In genomic region chr9:97573482-97574073, GRCh38 we compare ENCODE assay signal across 23 cellular contexts. TPM values are rescaled to one million over a fixed set of nuclear protein-coding genes. Genes with fewer than 3 reads are reported as not detected.
A peak's percentile ranks its signal among the peaks of the same experiment; 100 is the strongest.
DNase-seq lines count a peak whose midpoint lies in the region; ATAC-seq, FAIRE-seq and TF ChIP-seq lines count a peak whose summit lies in the region.
"Had no signal": no experiment of that assay in that cellular context is flagged by ENCODE, and none has a peak within 500 bp of the region (broad histone marks: within the 10 kb centered on the region; RNA-seq: fewer than 3 reads in every experiment).

No MANE protein-coding gene starts in this region.

- H3K27me3 ChIP-seq in IMR-90 (ENCODE audit: control insufficient read depth, insufficient read depth, low read length) (no peaks in the 10 kb centered on the region), uterus (no peaks in the 10 kb centered on the region), body of pancreas (no peaks in the 10 kb centered on the region)
- H3K27me3 ChIP-seq: breast epithelium had no signal

- no peak overlapping the region for H3K27ac ChIP-seq in IMR-90 (ENCODE audit: insufficient read depth, low read length)
- no peak overlapping the region for H3K27ac ChIP-seq in kidney (ENCODE audit: low read depth in 2 of 2, low read length in 2 of 2)
- H3K27ac ChIP-seq in uterus: peak overlapping the region; percentile 84 to 92
- H3K27ac ChIP-seq in body of pancreas: no peak overlapping the region
- H3K27ac ChIP-seq: breast epithelium, HL-60, neutrophil had no signal

- H3K4me3 ChIP-seq in IMR-90 (ENCODE audit: insufficient read depth, low read depth, low read length) (no peak overlapping the region), kidney (ENCODE audit: low read length in 2 of 2) (no peak overlapping the region), uterus (no peak overlapping the region), body of pancreas (no peak overlapping the region)
- H3K4me3 ChIP-seq: breast epithelium had no signal

- H2AK9ac ChIP-seq in IMR-90 (replicated peaks; ENCODE audit: low read depth, low read length, poor library complexity): no peak overlapping the region

- in situ Hi-C loops in IMR-90 (cut with MboI; ENCODE audit: low sequenced_read_pairs): no loop called here

- H3K4me1 Mint-ChIP-seq in activated naive CD8-positive, alpha-beta T cell treated with anti-CD3 and anti-CD28 coated beads, Interleukin-2, amount 10 ng/mL, durations not matched to agents 7 days and 5 days: peaks cover 9% of the 10 kb centered on the region
- H3K4me1 Mint-ChIP-seq in activated naive CD8-positive, alpha-beta T cell treated with anti-CD3 and anti-CD28 coated beads, Interleukin-2, amount 50 U/mL, for 24 hours: peaks cover 19% of the 10 kb centered on the region

- H3K56ac ChIP-seq in IMR-90 (ENCODE audit: extremely low read depth, insufficient read depth, low read length): no peak overlapping the region

- no peak overlapping the region for H2BK120ac ChIP-seq in IMR-90 (ENCODE audit: low read depth, low read length)

- H4K8ac ChIP-seq in IMR-90 (ENCODE audit: low read depth in 2 of 2, low read length in 2 of 2): no peak overlapping the region

- ATAC-seq in activated naive CD8-positive, alpha-beta T cell treated with anti-CD3 and anti-CD28 coated beads, Interleukin-2, amount 10 ng/mL, durations not matched to agents 7 days and 5 days (ENCODE audit: low read depth): no peak
- ATAC-seq in activated naive CD8-positive, alpha-beta T cell treated with anti-CD3 and anti-CD28 coated beads, Interleukin-2, amount 50 U/mL, for 24 hours: no peak
- ATAC-seq in IMR-90 (ENCODE audit: low read depth): no peak; the same call in 1 of the 2 replicates
- ATAC-seq in body of pancreas: no peak

- no peaks in the 10 kb centered on the region for H3K79me1 ChIP-seq in IMR-90 (ENCODE audit: low read depth in 1 of 2, low read length in 2 of 2)

- H3K9me3 Mint-ChIP-seq in activated naive CD8-positive, alpha-beta T cell treated with anti-CD3 and anti-CD28 coated beads, Interleukin-2, amount 10 ng/mL, durations not matched to agents 7 days and 5 days: peaks cover 3% of the 10 kb centered on the region
- H3K9me3 Mint-ChIP-seq in activated naive CD8-positive, alpha-beta T cell treated with anti-CD3 and anti-CD28 coated beads, Interleukin-2, amount 50 U/mL, for 24 hours: peaks cover 4% of the 10 kb centered on the region
- H3K9me3 Mint-ChIP-seq: dendritic cell treated with granulocyte-macrophage colony-stimulating factor and Interleukin-4, amounts not matched to agents 40 ng/mL and 50 ng/mL, for 4 days had no signal

- H3K4me3 Mint-ChIP-seq in activated naive CD8-positive, alpha-beta T cell treated with anti-CD3 and anti-CD28 coated beads, Interleukin-2, amount 10 ng/mL, durations not matched to agents 7 days and 5 days: peak overlapping the region; percentile 41
- no peak overlapping the region for H3K4me3 Mint-ChIP-seq in activated naive CD8-positive, alpha-beta T cell treated with anti-CD3 and anti-CD28 coated beads, Interleukin-2, amount 50 U/mL, for 24 hours
- H3K4me3 Mint-ChIP-seq: CD14-positive monocyte; dendritic cell treated with granulocyte-macrophage colony-stimulating factor and Interleukin-4, amounts not matched to agents 40 ng/mL and 50 ng/mL, for 4 days had no signal

- no peak overlapping the region for H3K4me2 ChIP-seq in IMR-90 (ENCODE audit: low read depth, low read length)

- H2AFZ ChIP-seq in IMR-90 (replicated peaks; ENCODE audit: low read length, poor library complexity): no peak overlapping the region

- intact Hi-C loops in IMR-90 (cut with micrococcal nuclease) (no loop called here), kidney (cut with DNase I) (no loop called here), uterus (cut with DNase I; ENCODE audit: low total_unique reads) (no loop called here), body of pancreas (cut with DNase I) (no loop called here)

- no peak for TF ChIP-seq POLR2A in IMR-90 (IDR thresholded peaks at IDR 0.05; ENCODE audit: low read depth, low read length)
- no peak for TF ChIP-seq POLR2A in uterus (IDR thresholded peaks at IDR 0.05)
- no peak for TF ChIP-seq POLR2A in body of pancreas (IDR thresholded peaks at IDR 0.05)

- dilution Hi-C loops in IMR-90 (cut with HindIII; ENCODE audit: low sequenced_read_pairs, unreplicated experiment): no loop called here

- no peak overlapping the region for H3K9ac ChIP-seq in IMR-90 (ENCODE audit: low read depth, low read length)
- no peak overlapping the region for H3K9ac ChIP-seq in kidney (ENCODE audit: low read length in 2 of 2)

- no peak overlapping the region for H3K18ac ChIP-seq in IMR-90 (ENCODE audit: low read depth, low read length)

- H3K27me3 Mint-ChIP-seq in activated naive CD8-positive, alpha-beta T cell treated with anti-CD3 and anti-CD28 coated beads, Interleukin-2, amount 10 ng/mL, durations not matched to agents 7 days and 5 days: no peaks in the 10 kb centered on the region
- H3K27me3 Mint-ChIP-seq in activated naive CD8-positive, alpha-beta T cell treated with anti-CD3 and anti-CD28 coated beads, Interleukin-2, amount 50 U/mL, for 24 hours: peaks cover 9% of the 10 kb centered on the region
- H3K27me3 Mint-ChIP-seq: progenitor cell of endocrine pancreas had no signal

- TF ChIP-seq RAD21 in IMR-90 (IDR thresholded peaks at IDR 0.05; ENCODE audit: low read length): no peak

- POLR2A ChIA-PET in activated naive CD8-positive, alpha-beta T cell treated with anti-CD3 and anti-CD28 coated beads, Interleukin-2, amount 10 ng/mL, durations not matched to agents 7 days and 5 days (lab: Charles Lee): no interaction called here
- POLR2A ChIA-PET in IMR-90 (lab: Charles Lee; ENCODE audit: unreplicated experiment): no interaction called here

- H3K36me3 ChIP-seq in IMR-90 (ENCODE audit: control insufficient read depth, insufficient read depth, low read length): peaks cover 11% of the 10 kb centered on the region
- no peaks in the 10 kb centered on the region for H3K36me3 ChIP-seq in kidney (ENCODE audit: control insufficient read depth in 1 of 2, insufficient read depth in 2 of 2, low read length in 2 of 2)
- H3K36me3 ChIP-seq in uterus: no peaks in the 10 kb centered on the region
- H3K36me3 ChIP-seq in body of pancreas (replicated peaks in 1 of 2; ENCODE audit: insufficient read depth in 1 of 2, low read depth in 2 of 2): peaks cover 0 to 4% of the 10 kb centered on the region in 2 donors
- H3K36me3 ChIP-seq: breast epithelium, neutrophil had no signal

- no peak overlapping the region for H3K14ac ChIP-seq in IMR-90 (replicated peaks; ENCODE audit: low read depth, low read length)

- CTCF ChIA-PET in IMR-90 (lab: Yijun Ruan, JAX): no interaction called here

- no peak overlapping the region for H3K23ac ChIP-seq in IMR-90 (ENCODE audit: low read depth, low read length)

- H2BK20ac ChIP-seq in IMR-90 (ENCODE audit: low read depth, low read length): no peak overlapping the region

- H3K4me1 ChIP-seq in IMR-90 (ENCODE audit: control insufficient read depth, insufficient read depth, low read length) (peaks cover 2% of the 10 kb centered on the region; the same call in 1 of the 2 replicates), kidney (ENCODE audit: control insufficient read depth in 1 of 2, insufficient read depth in 1 of 2, low read depth in 1 of 2, low read length in 2 of 2) (no peaks in the 10 kb centered on the region), uterus (peaks cover 0 to 9% of the 10 kb centered on the region in 2 donors), body of pancreas (no peaks in the 10 kb centered on the region)
- H3K4me1 ChIP-seq: breast epithelium had no signal

- TF ChIP-seq CTCF in IMR-90 (conservative IDR thresholded peaks at IDR 0.05; ENCODE audit: low read depth, low read length): no peak
- no peak for TF ChIP-seq CTCF in kidney (IDR thresholded peaks at IDR 0.05; ENCODE audit: borderline replicate concordance, extremely low read depth, insufficient read depth)
- TF ChIP-seq CTCF in uterus (IDR thresholded peaks at IDR 0.05): no peak
- TF ChIP-seq CTCF in body of pancreas (IDR thresholded peaks at IDR 0.05): no peak

- no TSS peak for BruUV-seq in IMR-90 (replicated peaks; lab: Mats Ljungman, UMichigan)

- WGBS in IMR-90 (ENCODE audit: extremely low coverage in 2 of 2, insufficient read length in 1 of 2), 2 experiments: no CpG with 5 or more reads among the region's 5 CpGs
- 92 to 93% methylated on average over 5 of the region's 5 CpGs for WGBS in body of pancreas, 2 donors

- no peaks in the 10 kb centered on the region for H3K36me3 Mint-ChIP-seq in activated naive CD8-positive, alpha-beta T cell treated with anti-CD3 and anti-CD28 coated beads, Interleukin-2, amount 10 ng/mL, durations not matched to agents 7 days and 5 days
- no peaks in the 10 kb centered on the region for H3K36me3 Mint-ChIP-seq in activated naive CD8-positive, alpha-beta T cell treated with anti-CD3 and anti-CD28 coated beads, Interleukin-2, amount 50 U/mL, for 24 hours (ENCODE audit: low read depth)
- H3K36me3 Mint-ChIP-seq: CD14-positive monocyte had no signal

- no peak overlapping the region for H4K91ac ChIP-seq in IMR-90 (ENCODE audit: insufficient read depth, low read depth, low read length)

- H3K9me3 ChIP-seq in IMR-90 (ENCODE audit: control insufficient read depth, insufficient read depth, low read length) (no peaks in the 10 kb centered on the region), kidney (ENCODE audit: control insufficient read depth in 1 of 2, low read length in 2 of 2) (no peaks in the 10 kb centered on the region), uterus (no peaks in the 10 kb centered on the region), body of pancreas (no peaks in the 10 kb centered on the region)
- H3K9me3 ChIP-seq: breast epithelium, neutrophil had no signal

- no peaks in the 10 kb centered on the region; the same call in 1 of the 2 replicates for H3K9me1 ChIP-seq in IMR-90 (ENCODE audit: insufficient read depth, low read length)

- H2AK5ac ChIP-seq in IMR-90 (ENCODE audit: low read depth, low read length): no peak overlapping the region

- H3K27ac Mint-ChIP-seq in activated naive CD8-positive, alpha-beta T cell treated with anti-CD3 and anti-CD28 coated beads, Interleukin-2, amount 10 ng/mL, durations not matched to agents 7 days and 5 days: no peak overlapping the region
- H3K27ac Mint-ChIP-seq in activated naive CD8-positive, alpha-beta T cell treated with anti-CD3 and anti-CD28 coated beads, Interleukin-2, amount 50 U/mL, for 24 hours: no peak overlapping the region
- H3K27ac Mint-ChIP-seq: CD14-positive monocyte; dendritic cell treated with granulocyte-macrophage colony-stimulating factor and Interleukin-4, amounts not matched to agents 40 ng/mL and 50 ng/mL, for 4 days; progenitor cell of endocrine pancreas had no signal

- no peak overlapping the region for H2BK15ac ChIP-seq in IMR-90 (ENCODE audit: low read depth, low read length)

- H4K5ac ChIP-seq in IMR-90 (ENCODE audit: low read depth, low read length): no peak overlapping the region

- no peak overlapping the region for H3K4ac ChIP-seq in IMR-90 (ENCODE audit: low read depth, low read length)

- H2BK5ac ChIP-seq in IMR-90 (ENCODE audit: low read depth, low read length, poor library complexity, severe bottlenecking): no peak overlapping the region

- no peaks in the 10 kb centered on the region for H4K20me1 ChIP-seq in IMR-90 (ENCODE audit: insufficient read depth, low read length)

- no peak for DNase-seq in activated naive CD8-positive, alpha-beta T cell treated with anti-CD3 and anti-CD28 coated beads, Interleukin-2, amount 10 ng/mL, durations not matched to agents 7 days and 5 days
- no peak for DNase-seq in activated naive CD8-positive, alpha-beta T cell treated with anti-CD3 and anti-CD28 coated beads, Interleukin-2, amount 50 U/mL, for 24 hours
- peak; percentile 8 for DNase-seq in IMR-90
- DNase-seq in kidney: peak; percentile 15
- DNase-seq in uterus: peak; percentile 15 to 44
- DNase-seq in putamen (ENCODE audit: low spot score): no peak
- DNase-seq in body of pancreas: no peak
- DNase-seq: activated CD4-positive, alpha-beta T cell treated with anti-CD3 and anti-CD28 coated beads for 4 hours; amniotic stem cell; NCI-H1105 treated with DMSO at 0.1 percent for 48 hours; NCI-H2029; NCI-H2227 treated with DMSO at 0.1 percent for 48 hours; NCI-H748 treated with DMSO at 0.1 percent for 48 hours; RPMI8226; T-helper 2 cell had no signal

- FAIRE-seq in kidney (lab: Jason Lieb, UNC): no peak
- FAIRE-seq: endothelial cell of umbilical vein, GM12892 had no signal

RNA-seq across cellular contexts. Expression of gene TSTD2, which starts 59.6 kb away (rescaled TPM):
- 10 to 100 TPM; 17.0 to 19.6 TPM for total RNA-seq in activated naive CD8-positive, alpha-beta T cell treated with anti-CD3 and anti-CD28 coated beads, Interleukin-2, amount 10 ng/mL, durations not matched to agents 7 days and 5 days
- total RNA-seq in IMR-90 (2012; rRNA removed) (16.3 and 18.3 TPM in 2 replicates), kidney (23.4 TPM), uterus (10 to 100 TPM in 3 of 4 donors, 1 to 10 TPM in 1; 9.0 to 35.8 (median 28.2) TPM), body of pancreas (10 to 100 TPM; 10.9 to 16.6 TPM)
- polyA plus RNA-seq in IMR-90 (2012; rRNA removed) (9.0 and 11.2 TPM in 2 replicates), kidney (ENCODE audit: insufficient read depth, low read depth, low replicate concordance) (9.0 TPM)
- polyA plus RNA-seq in IMR-90 (2012; cell fraction: cytosol; rRNA removed): 2.9 and 3.7 TPM in 2 replicates
- polyA plus RNA-seq in IMR-90 (2012; cell fraction: nucleus; rRNA removed; ENCODE audit: low replicate concordance): 17.9 and 43.0 TPM in 2 replicates

Comparison
In these comparisons a context has a peak if more than half of its experiments do, and no peak if none do; other contexts are left out.
1. DNase-seq: peak in IMR-90 (single experiment), kidney (single experiment) and uterus (2 of 2); none in activated naive CD8-positive, alpha-beta T cell treated with anti-CD3 and anti-CD28 coated beads, Interleukin-2, amount 10 ng/mL, durations not matched to agents 7 days and 5 days (single experiment), activated naive CD8-positive, alpha-beta T cell treated with anti-CD3 and anti-CD28 coated beads, Interleukin-2, amount 50 U/mL, for 24 hours (single experiment), putamen (single experiment) and body of pancreas (0 of 4).
2. H3K27ac ChIP-seq: peak in uterus (2 of 2); none in IMR-90 (single experiment), kidney (0 of 2) and body of pancreas (0 of 4).